8 cellular contexts compared by ENCODE assay signal in genomic region chr3:138861755-138862333, GRCh38. TPM values are rescaled to one million over a fixed set of nuclear protein-coding genes. Genes with fewer than 3 reads are reported as not detected.
DNase-seq lines count a peak whose midpoint lies in the region; ATAC-seq and TF ChIP-seq lines count a peak whose summit lies in the region.

No MANE protein-coding gene starts in this region.

- peak overlapping the region; percentile 42 for H2AFZ ChIP-seq in neuron (ENCODE audit: low read depth, low read length)

- no peaks in the 10 kb centered on the region for H3K36me3 Mint-ChIP-seq in endothelial cell (ENCODE audit: low read depth, unreplicated experiment)

- H3K27ac Mint-ChIP-seq in endothelial cell (ENCODE audit: unreplicated experiment): peak overlapping the region; percentile 97

- peaks cover 30% of the 10 kb centered on the region for H3K4me1 Mint-ChIP-seq in endothelial cell (ENCODE audit: unreplicated experiment)

- in situ Hi-C loops in HAP-1 (cut with MboI; ENCODE audit: low sequenced_read_pairs): no loop called here

- H3K4me1 ChIP-seq in neuron (ENCODE audit: insufficient read depth, low read length): peaks cover 25% of the 10 kb centered on the region
- H3K4me1 ChIP-seq in HAP-1: peaks cover 11% of the 10 kb centered on the region
- H3K4me1 ChIP-seq in mucosa of descending colon (ENCODE audit: low read depth): peaks cover 14% of the 10 kb centered on the region

- H3K4me3 Mint-ChIP-seq in endothelial cell (ENCODE audit: unreplicated experiment): peak overlapping the region; percentile 13

- TF ChIP-seq CTCF in endothelial cell (IDR thresholded peaks at IDR 0.05; ENCODE audit: unreplicated experiment) (no peak), mucosa of descending colon (IDR thresholded peaks at IDR 0.05) (no peak)

- H3K36me3 ChIP-seq in neuron (ENCODE audit: insufficient read depth, low read length) (no peaks in the 10 kb centered on the region), HAP-1 (replicated peaks) (no peaks in the 10 kb centered on the region), mucosa of descending colon (ENCODE audit: low read depth) (no peaks in the 10 kb centered on the region)

- DNase-seq in Daoy (ENCODE audit: low read depth): peak; percentile 82
- peak; percentile 39 for DNase-seq in OCI-M1 (lab: John Stamatoyannopoulos, UW)
- DNase-seq in endothelial cell (ENCODE audit: low spot score): peak; percentile 5
- DNase-seq in HAP-1 (ENCODE audit: low spot score in 2 of 2): no peak
- no peak for DNase-seq in mucosa of descending colon
- no peak for DNase-seq in activated CD4-positive, alpha-beta T cell treated with anti-CD3 and anti-CD28 coated beads for 48 hours

- H3K27me3 Mint-ChIP-seq in endothelial cell (ENCODE audit: unreplicated experiment): peaks cover 7% of the 10 kb centered on the region

- H3K27me3 ChIP-seq in neuron (ENCODE audit: insufficient read depth, low read length): no peaks in the 10 kb centered on the region
- no peaks in the 10 kb centered on the region for H3K27me3 ChIP-seq in HAP-1 (ENCODE audit: low read depth)

- intact Hi-C loops in mucosa of descending colon (cut with DNase I, micrococcal nuclease): no loop called here

- H3K9me3 Mint-ChIP-seq in endothelial cell (ENCODE audit: unreplicated experiment): no peaks in the 10 kb centered on the region

- no peak overlapping the region for H3K4me3 ChIP-seq in neuron (ENCODE audit: low read length)
- H3K4me3 ChIP-seq in HAP-1: no peak overlapping the region
- no peak overlapping the region for H3K4me3 ChIP-seq in mucosa of descending colon

- H3K9me3 ChIP-seq in neuron (ENCODE audit: low read length) (no peaks in the 10 kb centered on the region), HAP-1 (no peaks in the 10 kb centered on the region), mucosa of descending colon (no peaks in the 10 kb centered on the region)

- ATAC-seq in mucosa of descending colon: no peak
- ATAC-seq in HG02870 (IDR thresholded peaks at IDR 0.05; ENCODE audit: unreplicated experiment): no peak

RNA-seq across cellular contexts. Expression of gene PIK3CB, which starts 27.1 kb away (rescaled TPM):
- 6.6 and 7.8 TPM in 2 replicates for total RNA-seq in Daoy (2014; rRNA removed; shearing (Covaris generic))
- total RNA-seq in endothelial cell (ENCODE audit: unreplicated experiment): 14.2 TPM
- total RNA-seq in mucosa of descending colon: 10 to 100 TPM; 44.3 to 57.9 (median 51.8) TPM

Comparison
In these comparisons a context has a peak if more than half of its experiments do, and no peak if none do; other contexts are left out.
1. DNase-seq: peak in Daoy (single experiment), OCI-M1 (single experiment) and endothelial cell (single experiment); none in HAP-1 (0 of 2), mucosa of descending colon (0 of 3) and activated CD4-positive, alpha-beta T cell treated with anti-CD3 and anti-CD28 coated beads for 48 hours (single experiment).